8 cellular contexts compared by ENCODE assay signal in the genomic region with DNA sequence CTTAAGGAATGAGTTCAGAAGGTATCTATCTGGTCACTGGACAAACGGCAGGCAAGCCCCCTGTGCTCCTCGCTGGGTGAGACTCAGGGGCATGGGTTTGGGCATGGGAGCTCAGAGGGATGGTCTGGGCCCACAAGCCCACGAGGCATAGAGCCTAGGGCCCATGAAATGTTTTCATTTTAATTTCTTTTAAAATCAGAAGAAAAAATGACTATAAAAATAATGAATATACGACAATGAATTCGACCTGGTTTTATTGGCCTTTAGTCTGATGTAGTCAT.
A peak's percentile ranks its signal among the peaks of the same experiment; 100 is the strongest.
DNase-seq lines count a peak whose midpoint lies in the region; ATAC-seq, FAIRE-seq and TF ChIP-seq lines count a peak whose summit lies in the region.

No MANE protein-coding gene starts in this region.

- peak overlapping the region; percentile 85 for H3K4me3 Mint-ChIP-seq in activated T-cell treated with anti-CD3 and anti-CD28 coated beads, Interleukin-2, amount 50 U/mL, for 4 hours

- H3K4me3 ChIP-seq in adipocyte (ENCODE audit: low read length) (peak overlapping the region; percentile 87), left lung (peak overlapping the region; percentile 50 to 72), thyroid gland (replicated peaks in 1 of 3) (peak overlapping the region in 1 of 3 donors; percentile 65)

- TF ChIP-seq CTCF in left lung (IDR thresholded peaks at IDR 0.05) (no peak), thyroid gland (IDR thresholded peaks at IDR 0.05) (no peak)

- no peaks in the 10 kb centered on the region for H3K36me3 ChIP-seq in adipocyte (ENCODE audit: control insufficient read depth, insufficient read depth, low read length, severe bottlenecking)
- no peaks in the 10 kb centered on the region for H3K36me3 ChIP-seq in left lung
- H3K36me3 ChIP-seq in thyroid gland, result no peaks in the 10 kb centered on the region

- no peaks in the 10 kb centered on the region for H3K9me3 Mint-ChIP-seq in activated T-cell treated with anti-CD3 and anti-CD28 coated beads, Interleukin-2, amount 50 U/mL, for 4 hours

- intact Hi-C loops in left lung (cut with DNase I) (no loop called here), thyroid gland (cut with DNase I) (no loop called here)

- no peak for DNase-seq in activated T-cell treated with anti-CD3 and anti-CD28 coated beads, Interleukin-2, amount 50 U/mL, for 4 hours
- DNase-seq in activated T-cell treated with anti-CD3 and anti-CD28 coated beads, Interleukin-2, amount 50 U/mL, for 48 hours, result no peak
- DNase-seq in adipocyte (ENCODE audit: low read depth), result no peak
- peak; percentile 28 to 29 for DNase-seq in left lung
- no peak for DNase-seq in thyroid gland
- DNase-seq in AG20443 (ENCODE audit: low spot score), result no peak
- DNase-seq in DMS79 treated with DMSO at 0.1 percent for 48 hours (lab: John Stamatoyannopoulos, UW), result no peak
- DNase-seq in urothelium cell line (ENCODE audit: low spot score), result no peak

- H3K27me3 Mint-ChIP-seq in activated T-cell treated with anti-CD3 and anti-CD28 coated beads, Interleukin-2, amount 50 U/mL, for 4 hours (ENCODE audit: low read depth), result no peaks in the 10 kb centered on the region

- H3K9ac ChIP-seq in adipocyte (ENCODE audit: low read length), result peak overlapping the region; percentile 97

- H3K9me3 ChIP-seq in adipocyte (ENCODE audit: control insufficient read depth, low read length), result no peaks in the 10 kb centered on the region
- H3K9me3 ChIP-seq in left lung, result no peaks in the 10 kb centered on the region
- no peaks in the 10 kb centered on the region for H3K9me3 ChIP-seq in thyroid gland

- H3K4me1 ChIP-seq in adipocyte (ENCODE audit: control insufficient read depth, insufficient read depth, low read length), result peaks cover 69% of the 10 kb centered on the region
- peaks cover 57 to 88% of the 10 kb centered on the region in 2 donors for H3K4me1 ChIP-seq in left lung
- peaks cover 52 to 78% of the 10 kb centered on the region in 2 donors for H3K4me1 ChIP-seq in thyroid gland

- no peak for TF ChIP-seq POLR2A in thyroid gland (IDR thresholded peaks at IDR 0.05)

- WGBS in thyroid gland, 2 donors, result 53 to 62% methylated on average over 5 of the region's 5 CpGs

- no peak for FAIRE-seq in urothelium cell line (lab: Jason Lieb, UNC)

- ATAC-seq in activated T-cell treated with anti-CD3 and anti-CD28 coated beads, Interleukin-2, amount 50 U/mL, for 4 hours, result no peak
- ATAC-seq in left lung, result no peak

- peaks cover 72% of the 10 kb centered on the region for H3K4me1 Mint-ChIP-seq in activated T-cell treated with anti-CD3 and anti-CD28 coated beads, Interleukin-2, amount 50 U/mL, for 4 hours (ENCODE audit: low read depth)

- peak overlapping the region; percentile 97 to 99 for H3K27ac ChIP-seq in left lung
- peak overlapping the region; percentile 97 to 99 (median 99) for H3K27ac ChIP-seq in thyroid gland

- H3K27me3 ChIP-seq in adipocyte (replicated peaks; ENCODE audit: control insufficient read depth, insufficient read depth, low read length) (no peaks in the 10 kb centered on the region), left lung (no peaks in the 10 kb centered on the region), thyroid gland (no peaks in the 10 kb centered on the region)

- no peaks in the 10 kb centered on the region for H3K36me3 Mint-ChIP-seq in activated T-cell treated with anti-CD3 and anti-CD28 coated beads, Interleukin-2, amount 50 U/mL, for 4 hours (ENCODE audit: insufficient read depth)

Comparison
In these comparisons a context has a peak if more than half of its experiments do, and no peak if none do; other contexts are left out.
1. DNase-seq: peak in left lung (2 of 2); none in activated T-cell treated with anti-CD3 and anti-CD28 coated beads, Interleukin-2, amount 50 U/mL, for 4 hours (single experiment), activated T-cell treated with anti-CD3 and anti-CD28 coated beads, Interleukin-2, amount 50 U/mL, for 48 hours (0 of 2), adipocyte (single experiment), thyroid gland (0 of 2), AG20443 (single experiment), DMS79 treated with DMSO at 0.1 percent for 48 hours (single experiment) and urothelium cell line (single experiment).